In the genomic region with DNA sequence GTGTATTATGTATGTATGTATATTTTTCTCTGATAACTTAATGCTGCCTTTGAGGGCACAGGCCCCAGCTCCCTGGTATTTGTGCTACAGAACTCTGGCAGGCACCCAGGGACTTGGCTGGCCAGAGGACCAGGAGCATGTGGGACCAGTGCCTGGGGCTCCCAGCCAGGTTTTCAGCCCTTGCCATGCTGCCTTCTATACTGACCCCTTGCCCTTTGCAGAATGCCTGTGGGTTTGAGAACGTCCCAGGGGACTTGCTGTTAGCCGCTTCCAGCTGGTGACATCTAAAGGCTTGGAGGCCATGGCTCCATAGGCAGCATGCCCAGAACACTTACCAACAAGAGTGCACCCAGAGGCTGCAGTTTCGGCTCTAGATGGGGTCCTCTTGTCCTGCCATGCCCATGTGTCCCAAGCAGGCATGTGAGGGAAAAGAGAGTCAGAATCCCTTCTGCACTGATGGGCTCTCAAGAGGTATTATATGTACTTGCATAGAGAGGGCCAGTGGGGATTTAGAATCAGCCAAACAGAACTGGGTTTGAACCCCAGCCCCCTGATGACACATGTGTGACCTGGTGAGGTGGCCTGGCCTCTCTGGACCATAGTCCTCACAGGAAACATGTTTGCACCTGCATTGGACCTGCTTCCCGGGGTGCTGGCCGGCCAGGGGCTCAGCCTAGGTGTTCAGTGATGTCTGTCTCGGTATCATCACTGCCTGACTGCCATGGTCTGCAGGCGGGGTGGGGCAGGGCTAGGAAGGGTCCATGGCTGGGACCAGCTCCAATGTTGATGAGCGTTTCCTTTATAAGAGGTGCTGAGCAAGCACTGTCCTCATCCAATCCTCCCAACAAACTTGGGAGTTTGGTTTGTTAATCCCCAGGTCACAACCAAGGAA, we compare ENCODE assay signal across 11 cellular contexts.
DNase-seq lines count a peak whose midpoint lies in the region; ATAC-seq, FAIRE-seq and TF ChIP-seq lines count a peak whose summit lies in the region.
"Had no signal": no experiment of that assay in that cellular context is flagged by ENCODE, and none has a peak within 500 bp of the region (broad histone marks: within the 10 kb centered on the region; RNA-seq: fewer than 3 reads in every experiment).

No MANE protein-coding gene starts in this region.

- H3K27me3 Mint-ChIP-seq in T-helper 17 cell: peaks cover 38% of the 10 kb centered on the region
- H3K27me3 Mint-ChIP-seq in progenitor cell of endocrine pancreas: peaks cover 12% of the 10 kb centered on the region

- H3K4me3 ChIP-seq in sigmoid colon: no peak overlapping the region

- no peaks in the 10 kb centered on the region for H3K36me3 Mint-ChIP-seq in T-helper 17 cell (ENCODE audit: low read depth)
- no peaks in the 10 kb centered on the region for H3K36me3 Mint-ChIP-seq in progenitor cell of endocrine pancreas (ENCODE audit: insufficient read depth)
- H3K36me3 Mint-ChIP-seq: mesothelial cell of epicardium had no signal

- H3K27ac ChIP-seq in sigmoid colon: peak overlapping the region in 1 of 4 donors; percentile 4

- WGBS in sigmoid colon, 2 donors: 87 to 88% methylated on average over 8 of the region's 8 CpGs

- no peaks in the 10 kb centered on the region for H3K9me3 Mint-ChIP-seq in progenitor cell of endocrine pancreas (ENCODE audit: low read depth)
- H3K9me3 Mint-ChIP-seq: activated T-helper 2 cell treated with anti-CD3 and anti-CD28 coated beads, Interferon-gamma antibody, Interleukin-2, Interleukin-4, amounts not matched to agents 10 μg/mL and 5 μg/mL and 100 μg/mL, durations not matched to agents 14 hours and 24 hours and 36 hours; mesothelial cell of epicardium had no signal

- DNase-seq in H54 (ENCODE audit: insufficient read length, low spot score) (no peak), anterior cingulate cortex (lab: John Stamatoyannopoulos, UW) (peak in 32 of 58 donors; percentile 1 to 67 (median 20)), Right ventricle myocardium superior (peak; percentile 90), sigmoid colon (peak; percentile 75), SW480 (ENCODE audit: low spot score) (no peak), T-helper 17 cell (no peak), progenitor cell of endocrine pancreas (ENCODE audit: low spot score, unreplicated experiment) (no peak)
- DNase-seq: stimulated activated CD4-positive, alpha-beta T cell treated with anti-CD3 and anti-CD28 coated beads, Interleukin-4, amount 100 ng/mL, for 1 hour had no signal

- intact Hi-C loops in Right ventricle myocardium superior (cut with DNase I): no loop called here
- intact Hi-C loops in sigmoid colon (cut with DNase I): no loop called here

- H3K9me3 ChIP-seq in sigmoid colon: no peaks in the 10 kb centered on the region
- H3K9me3 ChIP-seq in T-helper 17 cell (ENCODE audit: control insufficient read depth, low read length, poor library complexity, severe bottlenecking): no peaks in the 10 kb centered on the region

- no peaks in the 10 kb centered on the region for H3K36me3 ChIP-seq in sigmoid colon

- no peak overlapping the region for H3K4me3 Mint-ChIP-seq in T-helper 17 cell
- no peak overlapping the region for H3K4me3 Mint-ChIP-seq in progenitor cell of endocrine pancreas (ENCODE audit: low read depth)
- H3K4me3 Mint-ChIP-seq: mesothelial cell of epicardium had no signal

- TF ChIP-seq POLR2A in H54 (IDR thresholded peaks at IDR 0.05; ENCODE audit: low read depth, low read length) (no peak), sigmoid colon (IDR thresholded peaks at IDR 0.05) (no peak)

- peaks cover 0 to 27% (median 18%) of the 10 kb centered on the region in 4 donors for H3K4me1 ChIP-seq in sigmoid colon

- TF ChIP-seq EP300 in sigmoid colon (IDR thresholded peaks at IDR 0.05): no peak

- no peaks in the 10 kb centered on the region for H3K27me3 ChIP-seq in sigmoid colon

- no peak overlapping the region for H3K27ac Mint-ChIP-seq in T-helper 17 cell
- H3K27ac Mint-ChIP-seq in progenitor cell of endocrine pancreas: no peak overlapping the region
- H3K27ac Mint-ChIP-seq: activated T-helper 2 cell treated with anti-CD3 and anti-CD28 coated beads, Interferon-gamma antibody, Interleukin-2, Interleukin-4, amounts not matched to agents 10 μg/mL and 5 μg/mL and 100 μg/mL, durations not matched to agents 14 hours and 24 hours and 36 hours; mesothelial cell of epicardium had no signal

- H3K4me1 Mint-ChIP-seq in T-helper 17 cell: peaks cover 2% of the 10 kb centered on the region
- H3K4me1 Mint-ChIP-seq in progenitor cell of endocrine pancreas (ENCODE audit: low read depth): no peaks in the 10 kb centered on the region
- H3K4me1 Mint-ChIP-seq: mesothelial cell of epicardium had no signal

- peak; percentile 64 for FAIRE-seq in H54 (lab: Jason Lieb, UNC)

- ATAC-seq in Right ventricle myocardium superior (ENCODE audit: poor library complexity): peak; percentile 77
- no peak for ATAC-seq in HG02798 (IDR thresholded peaks at IDR 0.05; ENCODE audit: poor library complexity, unreplicated experiment)
- ATAC-seq in T-helper 17 cell: no peak

- TF ChIP-seq CTCF in sigmoid colon (IDR thresholded peaks at IDR 0.05): no peak
- no peak for TF ChIP-seq CTCF in progenitor cell of endocrine pancreas (IDR thresholded peaks at IDR 0.05; ENCODE audit: unreplicated experiment)

Comparison
In these comparisons a context has a peak if more than half of its experiments do, and no peak if none do; other contexts are left out.
1. DNase-seq: peak in anterior cingulate cortex (32 of 58), Right ventricle myocardium superior (single experiment) and sigmoid colon (single experiment); none in H54 (single experiment), SW480 (single experiment), T-helper 17 cell (0 of 3) and progenitor cell of endocrine pancreas (single experiment).